In genomic region chr1:212686591-212686990, GRCh38 we compare ENCODE assay signal across 14 cellular contexts. TPM values are rescaled to one million over a fixed set of nuclear protein-coding genes. Genes with fewer than 3 reads are reported as not detected.
DNase-seq lines count a peak whose midpoint lies in the region; ATAC-seq and TF ChIP-seq lines count a peak whose summit lies in the region.
"Had no signal": no experiment of that assay in that cellular context is flagged by ENCODE, and none has a peak within 500 bp of the region (broad histone marks: within the 10 kb centered on the region; RNA-seq: fewer than 3 reads in every experiment).

No MANE protein-coding gene starts in this region.

- no peak for DNase-seq in activated naive CD8-positive, alpha-beta T cell treated with anti-CD3 and anti-CD28 coated beads, Interleukin-2, amount 10 ng/mL, durations not matched to agents 7 days and 5 days
- no peak for DNase-seq in activated naive CD8-positive, alpha-beta T cell treated with anti-CD3 and anti-CD28 coated beads, Interleukin-2, amount 50 U/mL, for 24 hours
- peak; percentile 25 for DNase-seq in ecto neural progenitor cell (ENCODE audit: low spot score)
- DNase-seq in type B pancreatic cell (ENCODE audit: extremely low spot score, unreplicated experiment): peak; percentile 42
- no peak for DNase-seq in AG08395 (ENCODE audit: low spot score)
- DNase-seq: Caco-2; CD4-positive, CD25-positive, alpha-beta regulatory T cell; DMS153; DND-41; GOT3; HCEC 1CT had no signal

- peaks cover 19% of the 10 kb centered on the region for H3K36me3 Mint-ChIP-seq in activated naive CD8-positive, alpha-beta T cell treated with anti-CD3 and anti-CD28 coated beads, Interleukin-2, amount 10 ng/mL, durations not matched to agents 7 days and 5 days
- H3K36me3 Mint-ChIP-seq in activated naive CD8-positive, alpha-beta T cell treated with anti-CD3 and anti-CD28 coated beads, Interleukin-2, amount 50 U/mL, for 24 hours (ENCODE audit: low read depth): peaks cover 31% of the 10 kb centered on the region
- no peaks in the 10 kb centered on the region for H3K36me3 Mint-ChIP-seq in type B pancreatic cell
- peaks cover 14% of the 10 kb centered on the region for H3K36me3 Mint-ChIP-seq in stimulated activated memory B cell treated with anti-CD40 and anti-IgM and Interleukin-4, amounts not matched to agents 10 μg/mL and 1 μg/mL and 100 μg/mL, for 72 hours
- H3K36me3 Mint-ChIP-seq: CD4-positive, CD25-positive, alpha-beta regulatory T cell; CD8-positive, alpha-beta T cell had no signal

- no peaks in the 10 kb centered on the region for H3K9me3 Mint-ChIP-seq in activated naive CD8-positive, alpha-beta T cell treated with anti-CD3 and anti-CD28 coated beads, Interleukin-2, amount 10 ng/mL, durations not matched to agents 7 days and 5 days
- no peaks in the 10 kb centered on the region for H3K9me3 Mint-ChIP-seq in activated naive CD8-positive, alpha-beta T cell treated with anti-CD3 and anti-CD28 coated beads, Interleukin-2, amount 50 U/mL, for 24 hours
- H3K9me3 Mint-ChIP-seq in type B pancreatic cell: no peaks in the 10 kb centered on the region
- no peaks in the 10 kb centered on the region for H3K9me3 Mint-ChIP-seq in stimulated activated memory B cell treated with anti-CD40 and anti-IgM and Interleukin-4, amounts not matched to agents 10 μg/mL and 1 μg/mL and 100 μg/mL, for 72 hours
- H3K9me3 Mint-ChIP-seq: CD4-positive, CD25-positive, alpha-beta regulatory T cell; CD8-positive, alpha-beta T cell had no signal

- no peak for TF ChIP-seq CTCF in type B pancreatic cell (conservative IDR thresholded peaks at IDR 0.05)

- POLR2A ChIA-PET in activated naive CD8-positive, alpha-beta T cell treated with anti-CD3 and anti-CD28 coated beads, Interleukin-2, amount 10 ng/mL, durations not matched to agents 7 days and 5 days (lab: Charles Lee): no interaction called here

- peak overlapping the region; percentile 81 for H3K27ac Mint-ChIP-seq in activated naive CD8-positive, alpha-beta T cell treated with anti-CD3 and anti-CD28 coated beads, Interleukin-2, amount 10 ng/mL, durations not matched to agents 7 days and 5 days
- no peak overlapping the region for H3K27ac Mint-ChIP-seq in activated naive CD8-positive, alpha-beta T cell treated with anti-CD3 and anti-CD28 coated beads, Interleukin-2, amount 50 U/mL, for 24 hours
- no peak overlapping the region for H3K27ac Mint-ChIP-seq in type B pancreatic cell
- H3K27ac Mint-ChIP-seq in stimulated activated memory B cell treated with anti-CD40 and anti-IgM and Interleukin-4, amounts not matched to agents 10 μg/mL and 1 μg/mL and 100 μg/mL, for 72 hours: no peak overlapping the region
- H3K27ac Mint-ChIP-seq: B cell; CD8-positive, alpha-beta T cell had no signal

- H3K4me3 Mint-ChIP-seq in activated naive CD8-positive, alpha-beta T cell treated with anti-CD3 and anti-CD28 coated beads, Interleukin-2, amount 10 ng/mL, durations not matched to agents 7 days and 5 days: no peak overlapping the region
- H3K4me3 Mint-ChIP-seq in activated naive CD8-positive, alpha-beta T cell treated with anti-CD3 and anti-CD28 coated beads, Interleukin-2, amount 50 U/mL, for 24 hours: no peak overlapping the region
- no peak overlapping the region for H3K4me3 Mint-ChIP-seq in type B pancreatic cell
- no peak overlapping the region for H3K4me3 Mint-ChIP-seq in stimulated activated memory B cell treated with anti-CD40 and anti-IgM and Interleukin-4, amounts not matched to agents 10 μg/mL and 1 μg/mL and 100 μg/mL, for 72 hours
- H3K4me3 Mint-ChIP-seq: B cell; CD4-positive, CD25-positive, alpha-beta regulatory T cell; CD8-positive, alpha-beta T cell had no signal

- peaks cover 49% of the 10 kb centered on the region for H3K4me1 Mint-ChIP-seq in activated naive CD8-positive, alpha-beta T cell treated with anti-CD3 and anti-CD28 coated beads, Interleukin-2, amount 10 ng/mL, durations not matched to agents 7 days and 5 days
- H3K4me1 Mint-ChIP-seq in activated naive CD8-positive, alpha-beta T cell treated with anti-CD3 and anti-CD28 coated beads, Interleukin-2, amount 50 U/mL, for 24 hours: peaks cover 33% of the 10 kb centered on the region
- no peaks in the 10 kb centered on the region for H3K4me1 Mint-ChIP-seq in type B pancreatic cell (ENCODE audit: unreplicated experiment)
- H3K4me1 Mint-ChIP-seq in stimulated activated memory B cell treated with anti-CD40 and anti-IgM and Interleukin-4, amounts not matched to agents 10 μg/mL and 1 μg/mL and 100 μg/mL, for 72 hours: peaks cover 35% of the 10 kb centered on the region

- H3K27me3 Mint-ChIP-seq in activated naive CD8-positive, alpha-beta T cell treated with anti-CD3 and anti-CD28 coated beads, Interleukin-2, amount 10 ng/mL, durations not matched to agents 7 days and 5 days: no peaks in the 10 kb centered on the region
- H3K27me3 Mint-ChIP-seq in activated naive CD8-positive, alpha-beta T cell treated with anti-CD3 and anti-CD28 coated beads, Interleukin-2, amount 50 U/mL, for 24 hours: peaks cover 2% of the 10 kb centered on the region
- peaks cover 44% of the 10 kb centered on the region for H3K27me3 Mint-ChIP-seq in type B pancreatic cell
- no peaks in the 10 kb centered on the region for H3K27me3 Mint-ChIP-seq in stimulated activated memory B cell treated with anti-CD40 and anti-IgM and Interleukin-4, amounts not matched to agents 10 μg/mL and 1 μg/mL and 100 μg/mL, for 72 hours
- H3K27me3 Mint-ChIP-seq: B cell; CD4-positive, CD25-positive, alpha-beta regulatory T cell had no signal

- no peak for ATAC-seq in activated naive CD8-positive, alpha-beta T cell treated with anti-CD3 and anti-CD28 coated beads, Interleukin-2, amount 10 ng/mL, durations not matched to agents 7 days and 5 days (ENCODE audit: low read depth)
- no peak for ATAC-seq in activated naive CD8-positive, alpha-beta T cell treated with anti-CD3 and anti-CD28 coated beads, Interleukin-2, amount 50 U/mL, for 24 hours
- no peak for ATAC-seq in stimulated activated memory B cell treated with anti-CD40 and anti-IgM and Interleukin-4, amounts not matched to agents 10 μg/mL and 1 μg/mL and 100 μg/mL, for 72 hours
- ATAC-seq: CD8-positive, alpha-beta T cell had no signal

RNA-seq across cellular contexts. Expression of gene BATF3, which starts 13.0 kb away (rescaled TPM):
- total RNA-seq in activated naive CD8-positive, alpha-beta T cell treated with anti-CD3 and anti-CD28 coated beads, Interleukin-2, amount 10 ng/mL, durations not matched to agents 7 days and 5 days: 10 to 100 TPM in 1 of 2 experiments, 1 to 10 TPM in 1; 9.8 to 13.2 TPM
- total RNA-seq in type B pancreatic cell (ENCODE audit: low replicate concordance): 0.55 and 0.72 TPM in 2 replicates
- total RNA-seq: CD8-positive, alpha-beta T cell had no signal

Comparison
In these comparisons a context has a peak if more than half of its experiments do, and no peak if none do; other contexts are left out.
1. DNase-seq: peak in ecto neural progenitor cell (single experiment) and type B pancreatic cell (single experiment); none in activated naive CD8-positive, alpha-beta T cell treated with anti-CD3 and anti-CD28 coated beads, Interleukin-2, amount 10 ng/mL, durations not matched to agents 7 days and 5 days (single experiment), activated naive CD8-positive, alpha-beta T cell treated with anti-CD3 and anti-CD28 coated beads, Interleukin-2, amount 50 U/mL, for 24 hours (single experiment) and AG08395 (single experiment).